In the genomic region with DNA sequence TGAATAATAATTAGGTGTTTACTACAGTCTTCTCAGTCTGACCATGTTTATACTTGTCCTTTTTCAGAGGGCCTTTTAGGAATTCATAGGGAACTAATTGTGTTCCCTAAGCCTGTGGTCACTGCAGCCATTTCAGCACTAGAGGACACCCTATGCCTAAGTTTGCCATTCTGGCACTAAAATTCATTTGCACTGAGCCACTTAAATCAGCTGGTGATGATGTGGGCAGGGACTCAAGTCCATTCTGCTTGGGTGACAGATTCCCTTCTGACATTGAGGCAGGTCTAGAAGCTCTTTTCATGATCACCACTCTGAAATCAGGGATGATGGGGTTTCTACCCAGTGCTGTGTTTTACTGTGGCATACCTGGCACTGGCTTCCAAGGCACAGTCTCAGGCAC, we compare ENCODE assay signal across 19 cellular contexts.
DNase-seq lines count a peak whose midpoint lies in the region; ATAC-seq, FAIRE-seq and TF ChIP-seq lines count a peak whose summit lies in the region.
"Had no signal": no experiment of that assay in that cellular context is flagged by ENCODE, and none has a peak within 500 bp of the region (broad histone marks: within the 10 kb centered on the region; RNA-seq: fewer than 3 reads in every experiment).

No MANE protein-coding gene starts in this region.

- H3K4me2 ChIP-seq in HepG2 (ENCODE audit: low read depth, low read length) (no peak overlapping the region), hepatocyte (no peak overlapping the region)

- H4K20me1 ChIP-seq in HepG2 (ENCODE audit: insufficient read depth, low read length): no peaks in the 10 kb centered on the region
- H4K20me1 ChIP-seq in hepatocyte (ENCODE audit: insufficient read depth, poor library complexity, severe bottlenecking): no peaks in the 10 kb centered on the region

- no TSS peak for BruUV-seq in HepG2 (replicated peaks; lab: Mats Ljungman, UMichigan)

- no peaks in the 10 kb centered on the region for H3K27me3 ChIP-seq in liver (ENCODE audit: control insufficient read depth in 4 of 4, insufficient read depth in 4 of 4, low read length in 3 of 4)
- no peaks in the 10 kb centered on the region for H3K27me3 ChIP-seq in HepG2 (ENCODE audit: control insufficient read depth in 1 of 2, insufficient read depth in 2 of 2, low read length in 2 of 2)
- no peaks in the 10 kb centered on the region for H3K27me3 ChIP-seq in hepatocyte
- H3K27me3 ChIP-seq: ascending aorta, right atrium auricular region, uterus had no signal

- H3K9me2 ChIP-seq in hepatocyte (replicated peaks; ENCODE audit: insufficient read depth): no peaks in the 10 kb centered on the region

- TF ChIP-seq CTCF in liver (IDR thresholded peaks at IDR 0.05; ENCODE audit: low read depth, low read length, missing input control) (peak; percentile 13), HepG2 (CRISPR knock-in tag; IDR thresholded peaks at IDR 0.05) (no peak), hepatocyte (IDR thresholded peaks at IDR 0.05; ENCODE audit: poor library complexity) (peak; percentile 32)

- no peak for TF ChIP-seq EP300 in HepG2 (IDR thresholded peaks at IDR 0.05; ENCODE audit: low read depth in 2 of 2, low read length in 2 of 2)
- no peak for TF ChIP-seq EP300 in HepG2 (CRISPR knock-in tag; IDR thresholded peaks at IDR 0.05; ENCODE audit: borderline replicate concordance)

- H2AFZ ChIP-seq in HepG2 (ENCODE audit: low read length): no peak overlapping the region
- H2AFZ ChIP-seq in hepatocyte: no peak overlapping the region

- POLR2A ChIA-PET in HepG2 (lab: Yijun Ruan, JAX): no interaction called here

- no peak for FAIRE-seq in HepG2 (lab: Jason Lieb, UNC)
- FAIRE-seq: GM12892 had no signal

- no peak overlapping the region for H3K27ac ChIP-seq in liver (ENCODE audit: low read depth in 1 of 2, low read length in 2 of 2)
- H3K27ac ChIP-seq in HepG2 (ENCODE audit: extremely low read length, insufficient read depth, low read length): no peak overlapping the region
- no peak overlapping the region for H3K27ac ChIP-seq in hepatocyte
- H3K27ac ChIP-seq: ascending aorta, right atrium auricular region, uterus had no signal

- no peak overlapping the region for H3K4me3 ChIP-seq in liver (ENCODE audit: low read depth in 1 of 3, low read length in 3 of 3)
- H3K4me3 ChIP-seq in HepG2 (replicated peaks in 1 of 3; ENCODE audit: insufficient read depth in 1 of 3, low read depth in 2 of 3, low read length in 3 of 3): no peak overlapping the region
- H3K4me3 ChIP-seq in hepatocyte: no peak overlapping the region
- H3K4me3 ChIP-seq: ascending aorta, right atrium auricular region, uterus had no signal

- TF ChIP-seq RAD21 in liver (IDR thresholded peaks at IDR 0.05) (peak in 1 of 2 donors; percentile 54), HepG2 (CRISPR knock-in tag; IDR thresholded peaks at IDR 0.05) (no peak)

- CTCF ChIA-PET in HepG2 (lab: Yijun Ruan, JAX; ENCODE audit: low intra/inter-chr PET ratio, low total read pairs): no interaction called here

- ATAC-seq in HepG2: no peak
- ATAC-seq in GM21717 (IDR thresholded peaks at IDR 0.05; ENCODE audit: unreplicated experiment): no peak
- ATAC-seq: activated CD4-positive, alpha-beta T cell treated with anti-CD3 and anti-CD28 coated beads for 36 hours; natural killer cell treated with Interleukin-12 subunit alpha and Interleukin-12 subunit beta and Interleukin-15 and Interleukin-18, amount 100 ng/mL, for 72 hours had no signal

- H3K79me2 ChIP-seq in HepG2 (ENCODE audit: insufficient read depth, low read length) (no peaks in the 10 kb centered on the region), hepatocyte (no peaks in the 10 kb centered on the region)

- H3K9me3 ChIP-seq in liver (ENCODE audit: control insufficient read depth in 4 of 4, low read length in 3 of 4): no peaks in the 10 kb centered on the region
- no peaks in the 10 kb centered on the region for H3K9me3 ChIP-seq in HepG2 (ENCODE audit: low read length)
- H3K9me3 ChIP-seq in hepatocyte (ENCODE audit: low read depth): no peaks in the 10 kb centered on the region
- H3K9me3 ChIP-seq: ascending aorta had no signal

- H3K36me3 ChIP-seq in liver (ENCODE audit: control insufficient read depth in 4 of 4, insufficient read depth in 3 of 4, low read depth in 1 of 4, low read length in 3 of 4) (no peaks in the 10 kb centered on the region), HepG2 (replicated peaks in 1 of 2; ENCODE audit: control insufficient read depth in 1 of 2, insufficient read depth in 2 of 2, low read length in 2 of 2) (no peaks in the 10 kb centered on the region), hepatocyte (replicated peaks; ENCODE audit: insufficient read depth, low read depth) (no peaks in the 10 kb centered on the region)
- H3K36me3 ChIP-seq: ascending aorta, right atrium auricular region, uterus had no signal

- TF ChIP-seq POLR2A in HepG2 (IDR thresholded peaks at IDR 0.05; ENCODE audit: insufficient read depth in 1 of 2, low read depth in 2 of 2, low read length in 2 of 2): no peak

- in situ Hi-C loops in HepG2 (cut with HindIII; ENCODE audit: extremely low pct_ligation_motif_present, low pct_unique_long_range_greater_than_20kb): no loop called here

- no peaks in the 10 kb centered on the region for H3K4me1 ChIP-seq in liver (ENCODE audit: control insufficient read depth in 4 of 4, insufficient read depth in 4 of 4, low read length in 3 of 4)
- H3K4me1 ChIP-seq in HepG2 (ENCODE audit: insufficient read depth, low read length): no peaks in the 10 kb centered on the region
- no peaks in the 10 kb centered on the region for H3K4me1 ChIP-seq in hepatocyte (ENCODE audit: insufficient read depth)
- H3K4me1 ChIP-seq: ascending aorta, right atrium auricular region, uterus had no signal

- H3K9ac ChIP-seq in liver (ENCODE audit: low read depth in 1 of 2, low read length in 2 of 2): no peak overlapping the region
- no peak overlapping the region for H3K9ac ChIP-seq in HepG2 (ENCODE audit: insufficient read depth, low read depth, low read length)

- DNase-seq in HepG2 (ENCODE audit: low spot score) (no peak), RPMI7951 (ENCODE audit: low read depth) (peak; percentile 1), hepatocyte (ENCODE audit: low spot score) (peak; percentile 17), 8988T (no peak), HuH-7 (ENCODE audit: low spot score) (no peak), DMS114 treated with DMSO at 0.1 percent for 48 hours (lab: John Stamatoyannopoulos, UW; ENCODE audit: unreplicated experiment) (no peak)
- DNase-seq: activated CD4-positive, alpha-beta T cell treated with anti-CD3 and anti-CD28 coated beads for 36 hours; activated gamma-delta T cell treated with Interleukin-2 at 50 U/mL for 16 hours; CD4-positive, CD25-positive, alpha-beta regulatory T cell; mesenchymal stem cell; NCI-H1092 treated with DMSO at 0.1 percent for 48 hours; SHP77 treated with DMSO at 0.1 percent for 48 hours; uterus had no signal

- intact Hi-C loops in HepG2 (cut with micrococcal nuclease; ENCODE audit: unreplicated experiment): no loop called here

TF ChIP-seq in liver, 16 proteins besides CTCF, POLR2A, EP300 and RAD21 (continues in another document):
- TF ChIP-seq, protein P1, sequence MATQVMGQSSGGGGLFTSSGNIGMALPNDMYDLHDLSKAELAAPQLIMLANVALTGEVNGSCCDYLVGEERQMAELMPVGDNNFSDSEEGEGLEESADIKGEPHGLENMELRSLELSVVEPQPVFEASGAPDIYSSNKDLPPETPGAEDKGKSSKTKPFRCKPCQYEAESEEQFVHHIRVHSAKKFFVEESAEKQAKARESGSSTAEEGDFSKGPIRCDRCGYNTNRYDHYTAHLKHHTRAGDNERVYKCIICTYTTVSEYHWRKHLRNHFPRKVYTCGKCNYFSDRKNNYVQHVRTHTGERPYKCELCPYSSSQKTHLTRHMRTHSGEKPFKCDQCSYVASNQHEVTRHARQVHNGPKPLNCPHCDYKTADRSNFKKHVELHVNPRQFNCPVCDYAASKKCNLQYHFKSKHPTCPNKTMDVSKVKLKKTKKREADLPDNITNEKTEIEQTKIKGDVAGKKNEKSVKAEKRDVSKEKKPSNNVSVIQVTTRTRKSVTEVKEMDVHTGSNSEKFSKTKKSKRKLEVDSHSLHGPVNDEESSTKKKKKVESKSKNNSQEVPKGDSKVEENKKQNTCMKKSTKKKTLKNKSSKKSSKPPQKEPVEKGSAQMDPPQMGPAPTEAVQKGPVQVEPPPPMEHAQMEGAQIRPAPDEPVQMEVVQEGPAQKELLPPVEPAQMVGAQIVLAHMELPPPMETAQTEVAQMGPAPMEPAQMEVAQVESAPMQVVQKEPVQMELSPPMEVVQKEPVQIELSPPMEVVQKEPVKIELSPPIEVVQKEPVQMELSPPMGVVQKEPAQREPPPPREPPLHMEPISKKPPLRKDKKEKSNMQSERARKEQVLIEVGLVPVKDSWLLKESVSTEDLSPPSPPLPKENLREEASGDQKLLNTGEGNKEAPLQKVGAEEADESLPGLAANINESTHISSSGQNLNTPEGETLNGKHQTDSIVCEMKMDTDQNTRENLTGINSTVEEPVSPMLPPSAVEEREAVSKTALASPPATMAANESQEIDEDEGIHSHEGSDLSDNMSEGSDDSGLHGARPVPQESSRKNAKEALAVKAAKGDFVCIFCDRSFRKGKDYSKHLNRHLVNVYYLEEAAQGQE (IDR thresholded peaks at IDR 0.05): no peak
- TF ChIP-seq GABPA (IDR thresholded peaks at IDR 0.05 in 1 of 2, conservative IDR thresholded peaks at IDR 0.05 in 1 of 2): no peak

TF ChIP-seq in HepG2, 621 proteins besides CTCF, POLR2A, EP300 and RAD21 (continues in another document):
- TF ChIP-seq, protein P2, sequence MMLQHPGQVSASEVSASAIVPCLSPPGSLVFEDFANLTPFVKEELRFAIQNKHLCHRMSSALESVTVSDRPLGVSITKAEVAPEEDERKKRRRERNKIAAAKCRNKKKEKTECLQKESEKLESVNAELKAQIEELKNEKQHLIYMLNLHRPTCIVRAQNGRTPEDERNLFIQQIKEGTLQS (CRISPR knock-in tag; IDR thresholded peaks at IDR 0.05): no peak
- TF ChIP-seq ZNF576 (CRISPR knock-in tag; IDR thresholded peaks at IDR 0.05) (no peak), ZNF3 (CRISPR knock-in tag; IDR thresholded peaks at IDR 0.05) (no peak), CSRNP2 (CRISPR knock-in tag; conservative IDR thresholded peaks at IDR 0.05; ENCODE audit: low read depth) (no peak)

Comparison
In these comparisons a context has a peak if more than half of its experiments do, and no peak if none do; other contexts are left out.
1. DNase-seq: peak in RPMI7951 (single experiment) and hepatocyte (single experiment); none in HepG2 (single experiment), 8988T (single experiment), HuH-7 (single experiment) and DMS114 treated with DMSO at 0.1 percent for 48 hours (single experiment).